ENCODE assay signal across 19 cellular contexts in the genomic region with DNA sequence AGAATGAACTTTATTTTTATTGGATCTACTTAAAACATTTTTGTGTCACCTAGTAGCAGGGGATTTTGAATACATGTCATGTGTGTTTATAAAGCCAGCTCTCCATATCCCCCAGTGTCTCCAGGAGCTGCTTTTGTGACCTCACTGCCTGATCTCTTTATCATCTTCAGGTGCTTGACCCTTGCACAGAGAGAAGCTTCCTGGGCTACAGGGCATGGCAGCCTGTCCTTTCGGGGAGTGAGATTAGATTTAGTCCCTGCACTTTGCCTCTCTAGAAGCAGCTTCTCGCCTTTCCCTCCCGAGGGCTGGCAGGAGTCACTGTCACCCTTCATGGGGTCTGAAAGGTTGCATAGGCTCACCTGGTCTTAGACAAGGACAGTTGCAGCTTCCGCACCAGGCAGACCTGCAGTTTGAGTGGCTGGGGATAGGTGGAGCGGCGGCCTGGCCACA. TPM values are rescaled to one million over a fixed set of nuclear protein-coding genes. Genes with fewer than 3 reads are reported as not detected.
DNase-seq lines count a peak whose midpoint lies in the region; ATAC-seq and TF ChIP-seq lines count a peak whose summit lies in the region.
"Had no signal": no experiment of that assay in that cellular context is flagged by ENCODE, and none has a peak within 500 bp of the region (broad histone marks: within the 10 kb centered on the region; RNA-seq: fewer than 3 reads in every experiment).

No MANE protein-coding gene starts in this region.

- CTCF ChIA-PET in GM10248 (lab: Yijun Ruan, JAX), result interaction anchor here (0.7 to 8.6 kb wide), 33 partner anchors 9 to 408 kb away, joined by 3 to 108 read pairs (median 7); partner anchors contain the start of gene SOCS3

- POLR2A ChIA-PET in GM10248 (lab: Yijun Ruan, JAX), result no interaction called here

- H3K9me3 ChIP-seq in cardiac muscle cell (ENCODE audit: low read depth), result no peaks in the 10 kb centered on the region
- H3K9me3 ChIP-seq: sigmoid colon had no signal

- no peak overlapping the region for H3K4me3 Mint-ChIP-seq in activated T-helper 17 cell treated with anti-CD3 and anti-CD28 coated beads, Interleukin-2, amount 50 U/mL, for 72 hours
- H3K4me3 Mint-ChIP-seq: brain, mesothelial cell of epicardium, T-cell had no signal

- peaks cover 9% of the 10 kb centered on the region for H3K36me3 ChIP-seq in cardiac muscle cell

- DNase-seq in cardiac muscle cell (ENCODE audit: low read depth in 1 of 2, low spot score in 1 of 2) (no peak), left cardiac atrium (no peak), substantia nigra (lab: John Stamatoyannopoulos, UW) (no peak), GM10248 (ENCODE audit: extremely low spot score) (no peak)
- DNase-seq in activated CD8-positive, alpha-beta memory T cell treated with anti-CD3 and anti-CD28 coated beads, Interleukin-2, amount 50 U/mL, for 48 hours, result no peak
- DNase-seq: activated CD4-positive, CD25-positive, alpha-beta regulatory T cell; effector CD8-positive, alpha-beta T cell; head of caudate nucleus; HFFc6; NCI-H187 treated with DMSO at 0.1 percent for 48 hours; RPMI8226; sigmoid colon; stimulated activated CD4-positive, alpha-beta T cell treated with anti-CD3 and anti-CD28 coated beads, Interleukin-2, amount 100 ng/mL, for 24 hours; T-cell had no signal

- intact Hi-C loops in left cardiac atrium (cut with DNase I), result loop anchor here (2.0 to 5.0 kb wide), 4 partner anchors 59 to 169 kb away; partner anchors contain the start of gene SOCS3 (in 1 of the 2)

- H3K36me3 Mint-ChIP-seq in activated T-helper 17 cell treated with anti-CD3 and anti-CD28 coated beads, Interleukin-2, amount 50 U/mL, for 72 hours (ENCODE audit: low read depth), result peaks cover 99% of the 10 kb centered on the region

- no peaks in the 10 kb centered on the region for H3K27me3 Mint-ChIP-seq in activated T-helper 17 cell treated with anti-CD3 and anti-CD28 coated beads, Interleukin-2, amount 50 U/mL, for 72 hours
- H3K27me3 Mint-ChIP-seq: brain, T-cell had no signal

- peaks cover 31% of the 10 kb centered on the region for H3K4me1 Mint-ChIP-seq in activated T-helper 17 cell treated with anti-CD3 and anti-CD28 coated beads, Interleukin-2, amount 50 U/mL, for 72 hours

- no peak for TF ChIP-seq CTCF in cardiac muscle cell (IDR thresholded peaks at IDR 0.05; ENCODE audit: low read depth, low read length)
- no peak for TF ChIP-seq CTCF in GM10248 (IDR thresholded peaks at IDR 0.05; ENCODE audit: control extremely low read depth, extremely low read depth, low read depth, missing control alignments)

- no peak for ATAC-seq in left cardiac atrium
- no peak for ATAC-seq in activated T-helper 17 cell treated with anti-CD3 and anti-CD28 coated beads, Interleukin-2, amount 50 U/mL, for 72 hours (replicated peaks)
- no peak for ATAC-seq in HG03280 (IDR thresholded peaks at IDR 0.05; ENCODE audit: unreplicated experiment)

- no peaks in the 10 kb centered on the region for H3K9me3 Mint-ChIP-seq in activated T-helper 17 cell treated with anti-CD3 and anti-CD28 coated beads, Interleukin-2, amount 50 U/mL, for 72 hours
- H3K9me3 Mint-ChIP-seq: brain, HFFc6, mesothelial cell of epicardium, T-cell had no signal

- H3K27ac Mint-ChIP-seq in activated T-helper 17 cell treated with anti-CD3 and anti-CD28 coated beads, Interleukin-2, amount 50 U/mL, for 72 hours, result peak overlapping the region; percentile 84

- H3K27ac ChIP-seq in cardiac muscle cell (peak overlapping the region; percentile 91), layer of hippocampus (ENCODE audit: low read depth, low read length) (peak overlapping the region; percentile 7), substantia nigra (ENCODE audit: low read depth, low read length, poor library complexity, severe bottlenecking) (peak overlapping the region; percentile 66)

- H3K27me3 ChIP-seq in cardiac muscle cell, result no peaks in the 10 kb centered on the region
- no peaks in the 10 kb centered on the region for H3K27me3 ChIP-seq in layer of hippocampus (ENCODE audit: control insufficient read depth, insufficient read depth, low read length)
- H3K27me3 ChIP-seq: sigmoid colon had no signal

- H3K4me1 ChIP-seq in cardiac muscle cell (ENCODE audit: low read depth), result peaks cover 29% of the 10 kb centered on the region

- no peak overlapping the region for H3K4me3 ChIP-seq in cardiac muscle cell
- H3K4me3 ChIP-seq: sigmoid colon had no signal

RNA-seq across cellular contexts. Expression of gene PGS1, which starts 42.7 kb away (rescaled TPM):
- total RNA-seq in cardiac muscle cell, result 52.5 and 64.7 TPM in 2 replicates
- polyA plus RNA-seq in cardiac muscle cell, result 46.7 and 50.7 TPM in 2 replicates
- total RNA-seq in left cardiac atrium, result 10 to 100 TPM; 17.7 to 24.3 TPM
- 100 to 1,000 TPM in 1 of 2 donors, 10 to 100 TPM in 1; 76.1 to 101 TPM for total RNA-seq in activated T-helper 17 cell treated with anti-CD3 and anti-CD28 coated beads, Interleukin-2, amount 50 U/mL, for 72 hours

Comparison
In these comparisons a context has a peak if more than half of its experiments do, and no peak if none do; other contexts are left out.
1. H3K27ac ChIP-seq: peak in every context shown above with its lines; median percentile 91 in cardiac muscle cell; 66 in substantia nigra; 7 in layer of hippocampus.